Comparison of ENCODE assay signal across 12 cellular contexts in the genomic region with DNA sequence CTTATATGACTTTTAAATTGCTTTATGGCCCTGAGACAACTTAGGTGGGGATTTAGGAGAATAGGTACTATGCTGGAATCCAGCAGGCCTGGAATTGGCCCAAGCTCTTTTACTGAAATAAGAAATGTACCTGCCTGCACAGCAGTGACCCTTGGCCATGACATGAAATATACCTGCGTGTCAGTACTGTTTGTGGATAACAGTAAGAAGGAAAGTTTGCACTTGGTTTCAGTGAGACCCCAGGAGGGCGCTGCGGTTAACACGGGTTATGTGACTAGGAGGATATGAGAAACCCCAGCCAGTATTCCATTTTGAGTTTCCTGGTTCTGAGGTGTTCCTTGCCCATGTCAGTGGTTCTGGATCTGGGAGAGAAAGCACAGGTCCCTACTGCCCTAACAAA. TPM values are rescaled to one million over a fixed set of nuclear protein-coding genes. Genes with fewer than 3 reads are reported as not detected.
DNase-seq lines count a peak whose midpoint lies in the region; ATAC-seq and TF ChIP-seq lines count a peak whose summit lies in the region.
"Had no signal": no experiment of that assay in that cellular context is flagged by ENCODE, and none has a peak within 500 bp of the region (broad histone marks: within the 10 kb centered on the region; RNA-seq: fewer than 3 reads in every experiment).

No MANE protein-coding gene starts in this region.

- H3K4me1 Mint-ChIP-seq in activated naive CD4-positive, alpha-beta T cell treated with anti-CD3 and anti-CD28 coated beads for 36 hours (ENCODE audit: low read depth) = peaks cover 75% of the 10 kb centered on the region
- peaks cover 76% of the 10 kb centered on the region for H3K4me1 Mint-ChIP-seq in activated naive CD8-positive, alpha-beta T cell treated with anti-CD3 and anti-CD28 coated beads for 36 hours
- H3K4me1 Mint-ChIP-seq in stimulated activated naive CD8-positive, alpha-beta T cell treated with anti-CD3 and anti-CD28 coated beads, Interleukin-15, Interleukin-2, amounts not matched to agents 100 ng/mL and 50 ng/mL, for 24 hours (ENCODE audit: low read depth) = peaks cover 90% of the 10 kb centered on the region

- ATAC-seq in HG03342 (IDR thresholded peaks at IDR 0.05; ENCODE audit: unreplicated experiment) = peak; percentile 49

- H3K27ac ChIP-seq in brain microvascular endothelial cell = no peak overlapping the region

- CTCF ChIA-PET in activated naive CD4-positive, alpha-beta T cell treated with anti-CD3 and anti-CD28 coated beads for 36 hours (lab: Charles Lee) = interaction anchor here (0.7 to 1.2 kb wide), 2 partner anchors 142 to 212 kb away, joined by 3 read pairs; no protein-coding TSS in a partner anchor

- H3K9me3 Mint-ChIP-seq in activated naive CD4-positive, alpha-beta T cell treated with anti-CD3 and anti-CD28 coated beads for 36 hours = no peaks in the 10 kb centered on the region
- no peaks in the 10 kb centered on the region for H3K9me3 Mint-ChIP-seq in activated naive CD8-positive, alpha-beta T cell treated with anti-CD3 and anti-CD28 coated beads for 36 hours
- H3K9me3 Mint-ChIP-seq in stimulated activated naive CD8-positive, alpha-beta T cell treated with anti-CD3 and anti-CD28 coated beads, Interleukin-15, Interleukin-2, amounts not matched to agents 100 ng/mL and 50 ng/mL, for 24 hours = no peaks in the 10 kb centered on the region

- no peaks in the 10 kb centered on the region for H3K27me3 ChIP-seq in brain microvascular endothelial cell (replicated peaks)
- H3K27me3 ChIP-seq: adrenal gland had no signal

- DNase-seq in activated naive CD4-positive, alpha-beta T cell treated with anti-CD3 and anti-CD28 coated beads for 36 hours = peak; percentile 43
- no peak for DNase-seq in activated naive CD4-positive, alpha-beta T cell treated with anti-CD3 and anti-CD28 coated beads, Interleukin-2, amount 50 U/mL, for 16 hours
- DNase-seq in activated naive CD8-positive, alpha-beta T cell treated with anti-CD3 and anti-CD28 coated beads for 36 hours = peak; percentile 72
- DNase-seq in foreskin fibroblast = no peak
- no peak for DNase-seq in brain microvascular endothelial cell
- DNase-seq in NCI-H774 (lab: John Stamatoyannopoulos, UW) = no peak
- DNase-seq: adrenal gland, mesendoderm, NCI-H1694, SK-N-SH had no signal

- peak overlapping the region; percentile 97 for H3K27ac Mint-ChIP-seq in activated naive CD4-positive, alpha-beta T cell treated with anti-CD3 and anti-CD28 coated beads for 36 hours
- peak overlapping the region; percentile 95 for H3K27ac Mint-ChIP-seq in activated naive CD8-positive, alpha-beta T cell treated with anti-CD3 and anti-CD28 coated beads for 36 hours
- H3K27ac Mint-ChIP-seq in stimulated activated naive CD8-positive, alpha-beta T cell treated with anti-CD3 and anti-CD28 coated beads, Interleukin-15, Interleukin-2, amounts not matched to agents 100 ng/mL and 50 ng/mL, for 24 hours = peak overlapping the region; percentile 80

- peak overlapping the region; percentile 57 for H3K4me3 Mint-ChIP-seq in activated naive CD4-positive, alpha-beta T cell treated with anti-CD3 and anti-CD28 coated beads for 36 hours
- H3K4me3 Mint-ChIP-seq in activated naive CD8-positive, alpha-beta T cell treated with anti-CD3 and anti-CD28 coated beads for 36 hours = peak overlapping the region; percentile 68
- H3K4me3 Mint-ChIP-seq in stimulated activated naive CD8-positive, alpha-beta T cell treated with anti-CD3 and anti-CD28 coated beads, Interleukin-15, Interleukin-2, amounts not matched to agents 100 ng/mL and 50 ng/mL, for 24 hours = peak overlapping the region; percentile 65

- H3K4me3 ChIP-seq in foreskin fibroblast (ENCODE audit: low read depth in 1 of 2, low read length in 2 of 2) (no peak overlapping the region), brain microvascular endothelial cell (ENCODE audit: low read depth, low read length) (no peak overlapping the region)
- H3K4me3 ChIP-seq: adrenal gland had no signal

- TF ChIP-seq CTCF in foreskin fibroblast (IDR thresholded peaks at IDR 0.05; ENCODE audit: low read depth, low read length) = no peak
- no peak for TF ChIP-seq CTCF in brain microvascular endothelial cell (IDR thresholded peaks at IDR 0.05; ENCODE audit: low read depth, low read length, missing control alignments)

- H3K27me3 Mint-ChIP-seq in activated naive CD4-positive, alpha-beta T cell treated with anti-CD3 and anti-CD28 coated beads for 36 hours (ENCODE audit: low read depth) = no peaks in the 10 kb centered on the region
- no peaks in the 10 kb centered on the region for H3K27me3 Mint-ChIP-seq in activated naive CD8-positive, alpha-beta T cell treated with anti-CD3 and anti-CD28 coated beads for 36 hours
- H3K27me3 Mint-ChIP-seq in stimulated activated naive CD8-positive, alpha-beta T cell treated with anti-CD3 and anti-CD28 coated beads, Interleukin-15, Interleukin-2, amounts not matched to agents 100 ng/mL and 50 ng/mL, for 24 hours = no peaks in the 10 kb centered on the region

- H3K36me3 ChIP-seq in brain microvascular endothelial cell (replicated peaks) = no peaks in the 10 kb centered on the region
- H3K36me3 ChIP-seq: adrenal gland had no signal

- in situ Hi-C loops in brain microvascular endothelial cell (cut with HindIII; ENCODE audit: low pct_ligation_motif_present, low sequenced_read_pairs) = no loop called here

- H3K36me3 Mint-ChIP-seq in activated naive CD4-positive, alpha-beta T cell treated with anti-CD3 and anti-CD28 coated beads for 36 hours (ENCODE audit: low read depth) = no peaks in the 10 kb centered on the region
- H3K36me3 Mint-ChIP-seq in activated naive CD8-positive, alpha-beta T cell treated with anti-CD3 and anti-CD28 coated beads for 36 hours = peaks cover 10% of the 10 kb centered on the region
- H3K36me3 Mint-ChIP-seq in stimulated activated naive CD8-positive, alpha-beta T cell treated with anti-CD3 and anti-CD28 coated beads, Interleukin-15, Interleukin-2, amounts not matched to agents 100 ng/mL and 50 ng/mL, for 24 hours (ENCODE audit: low read depth) = no peaks in the 10 kb centered on the region

- intact Hi-C loops in activated naive CD4-positive, alpha-beta T cell treated with anti-CD3 and anti-CD28 coated beads for 36 hours (cut with micrococcal nuclease) = loop anchor here (1.0 to 2.0 kb wide), 3 partner anchors 14 to 307 kb away; no protein-coding TSS in a partner anchor

RNA-seq across cellular contexts. Expression of a gene that starts 5.3 kb away (rescaled TPM):
- total RNA-seq in activated naive CD4-positive, alpha-beta T cell treated with anti-CD3 and anti-CD28 coated beads for 36 hours = 10 to 100 TPM; 17.8 to 19.2 TPM
- total RNA-seq in activated naive CD8-positive, alpha-beta T cell treated with anti-CD3 and anti-CD28 coated beads for 36 hours = 10 to 100 TPM; 11.6 to 12.8 TPM

Comparison
In these comparisons a context has a peak if more than half of its experiments do, and no peak if none do; other contexts are left out.
1. DNase-seq: peak in activated naive CD4-positive, alpha-beta T cell treated with anti-CD3 and anti-CD28 coated beads for 36 hours (single experiment) and activated naive CD8-positive, alpha-beta T cell treated with anti-CD3 and anti-CD28 coated beads for 36 hours (single experiment); none in activated naive CD4-positive, alpha-beta T cell treated with anti-CD3 and anti-CD28 coated beads, Interleukin-2, amount 50 U/mL, for 16 hours (single experiment), foreskin fibroblast (0 of 2), brain microvascular endothelial cell (single experiment) and NCI-H774 (single experiment).
2. Peak in every context shown above with its lines, with median percentiles within 50 percentile points of each other: H3K27ac Mint-ChIP-seq and H3K4me3 Mint-ChIP-seq.